ENCODE assay signal across 18 cellular contexts in genomic region chr4:118983293-118983692, GRCh38.
"Had no signal": no experiment of that assay in that cellular context is flagged by ENCODE, and none has a peak within 500 bp of the region (broad histone marks: within the 10 kb centered on the region; RNA-seq: fewer than 3 reads in every experiment).

No MANE protein-coding gene starts in this region.

- H3K4me2 ChIP-seq: hepatocyte had no signal

- H3K9me3 ChIP-seq: colonic mucosa had no signal

- H2AFZ ChIP-seq: hepatocyte had no signal

- H3K4me1 ChIP-seq: colonic mucosa had no signal

- H3K27ac ChIP-seq: colonic mucosa, hepatocyte had no signal

- FAIRE-seq: frontal cortex, keratinocyte had no signal

- ATAC-seq: left lobe of liver; natural killer cell treated with Interleukin-12 subunit alpha and Interleukin-12 subunit beta and Interleukin-15 and Interleukin-18, amount 100 ng/mL, for 72 hours; sciatic nerve; T-helper 17 cell; WTC11 had no signal

- H3K4me3 ChIP-seq: colonic mucosa, hepatocyte had no signal

- H3K27me3 ChIP-seq: colonic mucosa, hepatocyte had no signal

- H3K79me2 ChIP-seq: hepatocyte had no signal

- DNase-seq: activated CD4-positive, alpha-beta memory T cell treated with anti-CD3 and anti-CD28 coated beads, Interleukin-2, amount 10 ng/mL, durations not matched to agents 7 days and 5 days; activated CD4-positive, alpha-beta T cell treated with anti-CD3 and anti-CD28 coated beads for 4 hours; activated naive CD4-positive, alpha-beta T cell treated with anti-CD3 and anti-CD28 coated beads, Interleukin-2, amount 50 U/mL, for 16 hours; activated T-cell treated with anti-CD3 and anti-CD28 coated beads, Interleukin-2, amount 50 U/mL, for 24 hours; caudate nucleus; colonic mucosa; effector CD4-positive, alpha-beta T cell; occipital lobe; stimulated activated CD4-positive, alpha-beta T cell treated with anti-CD3 and anti-CD28 coated beads, Interleukin-2, amount 100 ng/mL, for 24 hours; T-helper 17 cell; trophoblast cell had no signal
